In the genomic region with DNA sequence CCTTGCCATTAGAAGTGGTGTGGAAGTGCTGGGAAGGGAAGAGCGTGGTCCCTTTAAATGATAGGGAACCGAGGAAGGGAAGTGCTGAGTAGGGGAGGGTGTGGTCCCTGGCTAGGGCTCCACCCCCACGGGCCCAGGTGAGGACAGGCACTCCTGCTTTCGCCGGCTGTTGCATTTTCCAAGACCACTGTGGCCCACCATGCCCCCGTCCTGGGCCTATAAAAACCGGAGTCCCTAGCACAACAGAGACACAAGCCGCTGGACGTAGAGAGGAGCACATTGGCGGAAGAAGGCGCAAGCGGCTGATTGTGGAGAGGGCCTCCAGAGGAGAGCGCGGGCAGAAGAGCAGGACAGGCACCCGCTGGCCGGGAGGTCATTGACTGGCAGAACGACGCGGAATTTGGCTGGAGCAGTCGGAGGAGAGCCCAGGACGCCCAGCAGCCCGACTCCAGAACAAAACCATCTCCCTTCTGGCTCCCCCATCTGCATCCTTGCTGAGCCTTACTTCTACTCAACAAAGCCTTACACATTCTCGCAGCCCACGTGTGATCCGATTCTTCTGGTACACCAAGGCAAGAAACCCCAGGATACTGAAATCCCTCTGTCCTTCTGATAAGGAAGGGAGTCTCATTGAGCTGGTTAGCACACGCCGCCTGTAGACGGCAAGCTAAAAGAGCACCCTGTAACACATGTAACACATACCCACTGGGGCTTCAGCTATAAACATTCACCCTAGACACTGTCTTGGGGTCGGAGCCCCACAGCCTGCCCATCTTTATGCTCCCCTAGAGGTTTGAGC, we compare ENCODE assay signal across 1 cellular context.
TF ChIP-seq lines count a peak whose summit lies in the region.

No MANE protein-coding gene starts in this region.

TF ChIP-seq in H1, 55 proteins besides CTCF, POLR2A, EP300 and RAD21:
- no peak for TF ChIP-seq RBBP5 (IDR thresholded peaks at IDR 0.05; ENCODE audit: borderline replicate concordance, low read depth, low read length)
- TF ChIP-seq ASH2L (IDR thresholded peaks at IDR 0.05; ENCODE audit: low read length): peak; percentile 81
- TF ChIP-seq POLR2AphosphoS5 (IDR thresholded peaks at IDR 0.05; ENCODE audit: low read depth, low read length): no peak
- peak; percentile 88 for TF ChIP-seq KDM1A (IDR thresholded peaks at IDR 0.05; ENCODE audit: borderline replicate concordance, low read length)
- TF ChIP-seq SP1 (IDR thresholded peaks at IDR 0.05; ENCODE audit: low read depth, low read length): 0 out of 2 replicates have a peak, but pooled peaks have one; percentile 46
- TF ChIP-seq ZNF274 (IDR thresholded peaks at IDR 0.05; ENCODE audit: borderline replicate concordance, extremely low read depth, low read length): no peak
- peak; percentile 32; the same call in 1 of the 2 replicates for TF ChIP-seq EGR1 (IDR thresholded peaks at IDR 0.05; ENCODE audit: borderline replicate concordance, low read depth, low read length)
- TF ChIP-seq, protein P1, sequence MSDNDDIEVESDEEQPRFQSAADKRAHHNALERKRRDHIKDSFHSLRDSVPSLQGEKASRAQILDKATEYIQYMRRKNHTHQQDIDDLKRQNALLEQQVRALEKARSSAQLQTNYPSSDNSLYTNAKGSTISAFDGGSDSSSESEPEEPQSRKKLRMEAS (IDR thresholded peaks at IDR 0.05): peak; percentile 63
- TF ChIP-seq CTBP2 (IDR thresholded peaks at IDR 0.05; ENCODE audit: borderline replicate concordance, insufficient read depth, insufficient read length, low read length): peak; percentile 40
- peak; percentile 63 for TF ChIP-seq TAF1 (IDR thresholded peaks at IDR 0.05; ENCODE audit: low read depth, low read length)
- no peak for TF ChIP-seq BACH1 (IDR thresholded peaks at IDR 0.05; ENCODE audit: low read length)
- TF ChIP-seq TAF7 (optimal IDR thresholded peaks at IDR 0.05; ENCODE audit: borderline replicate concordance, low read depth, low read length): peak; percentile 22
- no peak for TF ChIP-seq RNF2 (IDR thresholded peaks at IDR 0.05; ENCODE audit: borderline replicate concordance, low read depth, low read length, missing control alignments, poor library complexity, severe bottlenecking)
- TF ChIP-seq, protein P2, sequence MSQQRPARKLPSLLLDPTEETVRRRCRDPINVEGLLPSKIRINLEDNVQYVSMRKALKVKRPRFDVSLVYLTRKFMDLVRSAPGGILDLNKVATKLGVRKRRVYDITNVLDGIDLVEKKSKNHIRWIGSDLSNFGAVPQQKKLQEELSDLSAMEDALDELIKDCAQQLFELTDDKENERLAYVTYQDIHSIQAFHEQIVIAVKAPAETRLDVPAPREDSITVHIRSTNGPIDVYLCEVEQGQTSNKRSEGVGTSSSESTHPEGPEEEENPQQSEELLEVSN (IDR thresholded peaks at IDR 0.05): peak; percentile 25; the same call in 1 of the 2 replicates
- TF ChIP-seq TBP (IDR thresholded peaks at IDR 0.05; ENCODE audit: low read depth, low read length): peak; percentile 73
- TF ChIP-seq PHF8 (conservative IDR thresholded peaks at IDR 0.05; ENCODE audit: low read depth, low read length): peak; percentile 45; the same call in 1 of the 2 replicates
- TF ChIP-seq, protein P3, sequence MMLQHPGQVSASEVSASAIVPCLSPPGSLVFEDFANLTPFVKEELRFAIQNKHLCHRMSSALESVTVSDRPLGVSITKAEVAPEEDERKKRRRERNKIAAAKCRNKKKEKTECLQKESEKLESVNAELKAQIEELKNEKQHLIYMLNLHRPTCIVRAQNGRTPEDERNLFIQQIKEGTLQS (IDR thresholded peaks at IDR 0.05; ENCODE audit: insufficient read depth, low read depth, low read length): no peak
- TF ChIP-seq KDM4A (IDR thresholded peaks at IDR 0.05; ENCODE audit: low read depth, low read length, severe bottlenecking): peak; percentile 24
- TF ChIP-seq SP4 (IDR thresholded peaks at IDR 0.05; ENCODE audit: low read length): no peak
- no peak for TF ChIP-seq SP2 (IDR thresholded peaks at IDR 0.05; ENCODE audit: low read length)
